32 cellular contexts compared by ENCODE assay signal in genomic region chr7:158941821-158942605, GRCh38.
"Had no signal": no experiment of that assay in that cellular context is flagged by ENCODE, and none has a peak within 500 bp of the region (broad histone marks: within the 10 kb centered on the region; RNA-seq: fewer than 3 reads in every experiment).

No MANE protein-coding gene starts in this region.

- H3K27ac Mint-ChIP-seq: naive thymus-derived CD4-positive, alpha-beta T cell; natural killer cell; nephron; neural progenitor cell; progenitor cell of endocrine pancreas; stimulated activated memory B cell treated with anti-CD40 and anti-IgM and Interleukin-4, amounts not matched to agents 10 μg/mL and 1 μg/mL and 100 μg/mL, for 72 hours; stimulated activated naive CD8-positive, alpha-beta T cell treated with anti-CD3 and anti-CD28 coated beads, Interleukin-15, amount 100 ng/mL, for 72 hours had no signal

- H3K36me3 ChIP-seq: neural progenitor cell, neutrophil, ovary had no signal

- H3K9ac ChIP-seq: neural progenitor cell, parathyroid adenoma had no signal

- H3K9me3 ChIP-seq: neutrophil, ovary, psoas muscle, testis, tibial artery, transverse colon, vagina had no signal

- H3K27ac ChIP-seq: neural progenitor cell, neutrophil, ovary, parathyroid adenoma, psoas muscle, skin epidermis, spleen, suprapubic skin, testis, tibial artery, transverse colon, upper lobe of left lung, vagina had no signal

- H3K4me3 ChIP-seq: neural progenitor cell, ovary, psoas muscle, skin epidermis, smooth muscle cell, spleen, suprapubic skin, testis, tibial artery, transverse colon, upper lobe of left lung, vagina had no signal

- H3K27me3 Mint-ChIP-seq: naive thymus-derived CD4-positive, alpha-beta T cell; progenitor cell of endocrine pancreas; stimulated activated memory B cell treated with anti-CD40 and anti-IgM and Interleukin-4, amounts not matched to agents 10 μg/mL and 1 μg/mL and 100 μg/mL, for 72 hours; stimulated activated naive CD8-positive, alpha-beta T cell treated with anti-CD3 and anti-CD28 coated beads, Interleukin-15, amount 100 ng/mL, for 72 hours had no signal

- H3K4me1 Mint-ChIP-seq: naive thymus-derived CD4-positive, alpha-beta T cell; natural killer cell; nephron; neural progenitor cell; stimulated activated memory B cell treated with anti-CD40 and anti-IgM and Interleukin-4, amounts not matched to agents 10 μg/mL and 1 μg/mL and 100 μg/mL, for 72 hours; stimulated activated naive CD8-positive, alpha-beta T cell treated with anti-CD3 and anti-CD28 coated beads, Interleukin-15, amount 100 ng/mL, for 72 hours had no signal

- H3K27me3 ChIP-seq: neural progenitor cell, neutrophil, ovary, spleen, suprapubic skin, testis, tibial artery, transverse colon, upper lobe of left lung, vagina had no signal

- FAIRE-seq: urothelium cell line had no signal

- H3K4me3 Mint-ChIP-seq: naive thymus-derived CD4-positive, alpha-beta T cell; natural killer cell; nephron; neural progenitor cell; stimulated activated memory B cell treated with anti-CD40 and anti-IgM and Interleukin-4, amounts not matched to agents 10 μg/mL and 1 μg/mL and 100 μg/mL, for 72 hours; stimulated activated naive CD8-positive, alpha-beta T cell treated with anti-CD3 and anti-CD28 coated beads, Interleukin-15, amount 100 ng/mL, for 72 hours had no signal

- H2AFZ ChIP-seq: neural progenitor cell, parathyroid adenoma had no signal

- H3K79me2 ChIP-seq: parathyroid adenoma had no signal

- ATAC-seq: naive thymus-derived CD4-positive, alpha-beta T cell; natural killer cell; psoas muscle; right cardiac atrium; sciatic nerve; stimulated activated memory B cell treated with anti-CD40 and anti-IgM and Interleukin-4, amounts not matched to agents 10 μg/mL and 1 μg/mL and 100 μg/mL, for 72 hours; stimulated activated naive CD8-positive, alpha-beta T cell treated with anti-CD3 and anti-CD28 coated beads, Interleukin-15, amount 100 ng/mL, for 72 hours; stimulated activated naive CD8-positive, alpha-beta T cell treated with anti-CD3 and anti-CD28 coated beads, Interleukin-15, Interleukin-2, amounts not matched to agents 100 U/mL and 50 U/mL, for 24 hours had no signal

- H3K4me2 ChIP-seq: neural progenitor cell, smooth muscle cell had no signal

- H3K4me1 ChIP-seq: neural progenitor cell, parathyroid adenoma, psoas muscle, spleen, suprapubic skin, testis, tibial artery, transverse colon, upper lobe of left lung, vagina had no signal

- DNase-seq: naive thymus-derived CD4-positive, alpha-beta T cell; natural killer cell; nucleus accumbens; ovary; psoas muscle; spleen; stimulated activated CD4-positive, alpha-beta T cell treated with anti-CD3 and anti-CD28 coated beads, Interleukin-12 subunit alpha, Interleukin-12 subunit beta, amount 100 ng/mL, for 4 hours; stimulated activated CD4-positive, alpha-beta T cell treated with anti-CD3 and anti-CD28 coated beads, Interleukin-1b, Interleukin-23, amount 100 ng/mL, for 48 hours; stimulated activated CD4-positive, alpha-beta T cell treated with anti-CD3 and anti-CD28 coated beads, Interleukin-4, amount 100 ng/mL, for 1 hour; stimulated activated CD4-positive, alpha-beta T cell treated with anti-CD3 and anti-CD28 coated beads, Interleukin-4, amount 100 ng/mL, for 4 hours; stimulated activated CD8-positive, alpha-beta memory T cell treated with anti-CD3 and anti-CD28 coated beads, Interleukin-4, amount 100 ng/mL, for 48 hours; stimulated activated naive CD4-positive, alpha-beta T cell; stimulated activated naive CD8-positive, alpha-beta T cell treated with anti-CD3 and anti-CD28 coated beads, Interleukin-15, amount 100 ng/mL, for 72 hours; stimulated activated naive CD8-positive, alpha-beta T cell treated with anti-CD3 and anti-CD28 coated beads, Interleukin-15, Interleukin-2, amounts not matched to agents 100 U/mL and 50 U/mL, for 24 hours; substantia nigra; testis; tibial artery; transverse colon; upper lobe of left lung had no signal
